15 cellular contexts compared by ENCODE assay signal in genomic region chr13:23074054-23074805, GRCh38.
A peak's percentile ranks its signal among the peaks of the same experiment; 100 is the strongest.
DNase-seq lines count a peak whose midpoint lies in the region; ATAC-seq and TF ChIP-seq lines count a peak whose summit lies in the region.
"Had no signal": no experiment of that assay in that cellular context is flagged by ENCODE, and none has a peak within 500 bp of the region (broad histone marks: within the 10 kb centered on the region; RNA-seq: fewer than 3 reads in every experiment).

No MANE protein-coding gene starts in this region.

- H3K4me3 ChIP-seq in right atrium auricular region (no peak overlapping the region), OCI-LY3 (ENCODE audit: low read length) (0 out of 2 replicates have a peak overlapping the region, but pooled peaks have one; percentile 5), hepatocyte (no peak overlapping the region), uterus (no peak overlapping the region)
- H3K4me3 ChIP-seq: thoracic aorta had no signal

- H3K27ac ChIP-seq in right atrium auricular region (peak overlapping the region in 1 of 2 donors; percentile 6), OCI-LY3 (ENCODE audit: low read length) (no peak overlapping the region), hepatocyte (peak overlapping the region; percentile 18), uterus (peak overlapping the region; percentile 30 to 41)
- H3K27ac ChIP-seq: thoracic aorta had no signal

- H3K9me2 ChIP-seq in hepatocyte (replicated peaks; ENCODE audit: insufficient read depth): no peaks in the 10 kb centered on the region

- no peaks in the 10 kb centered on the region for H3K27me3 ChIP-seq in right atrium auricular region
- H3K27me3 ChIP-seq in OCI-LY3 (ENCODE audit: low read depth, low read length): 0 out of 2 replicates have a peak, but pooled peaks cover 5% of the 10 kb centered on the region
- H3K27me3 ChIP-seq in hepatocyte: no peaks in the 10 kb centered on the region
- H3K27me3 ChIP-seq in uterus: no peaks in the 10 kb centered on the region

- no peaks in the 10 kb centered on the region for H3K9me3 ChIP-seq in right atrium auricular region
- no peaks in the 10 kb centered on the region for H3K9me3 ChIP-seq in OCI-LY3 (ENCODE audit: insufficient read depth, low read length)
- H3K9me3 ChIP-seq in hepatocyte (ENCODE audit: low read depth): no peaks in the 10 kb centered on the region
- no peaks in the 10 kb centered on the region for H3K9me3 ChIP-seq in uterus
- H3K9me3 ChIP-seq: thoracic aorta had no signal

- no peaks in the 10 kb centered on the region for H4K20me1 ChIP-seq in OCI-LY3 (ENCODE audit: insufficient read depth, low read length)
- no peaks in the 10 kb centered on the region for H4K20me1 ChIP-seq in hepatocyte (ENCODE audit: insufficient read depth, poor library complexity, severe bottlenecking)

- no peaks in the 10 kb centered on the region for H3K4me1 ChIP-seq in right atrium auricular region
- no peaks in the 10 kb centered on the region for H3K4me1 ChIP-seq in OCI-LY3 (ENCODE audit: low read length)
- peaks cover 9% of the 10 kb centered on the region for H3K4me1 ChIP-seq in hepatocyte (ENCODE audit: insufficient read depth)
- H3K4me1 ChIP-seq in uterus: no peaks in the 10 kb centered on the region

- DNase-seq in Right ventricle myocardium inferior (ENCODE audit: missing footprints): no peak
- DNase-seq in right atrium auricular region (ENCODE audit: low spot score): no peak
- DNase-seq in hepatocyte (ENCODE audit: low spot score): no peak
- peak; percentile 33 to 61 for DNase-seq in uterus
- DNase-seq in GDM1 (lab: John Stamatoyannopoulos, UW): no peak
- no peak for DNase-seq in cerebellar cortex (ENCODE audit: low spot score)
- DNase-seq in glomerular visceral epithelial cell (ENCODE audit: extremely low spot score): no peak
- DNase-seq: DND-41, foreskin fibroblast, mesendoderm, NCI-H2227 treated with DMSO at 0.1 percent for 48 hours had no signal

- H2AFZ ChIP-seq in OCI-LY3 (ENCODE audit: low read depth, low read length) (no peak overlapping the region), hepatocyte (peak overlapping the region; percentile 26)

- H3K9ac ChIP-seq in OCI-LY3 (ENCODE audit: low read length): no peak overlapping the region

- TF ChIP-seq CTCF in right atrium auricular region (IDR thresholded peaks at IDR 0.05): no peak
- TF ChIP-seq CTCF in OCI-LY3 (IDR thresholded peaks at IDR 0.05; ENCODE audit: low read depth, low read length): no peak
- TF ChIP-seq CTCF in hepatocyte (IDR thresholded peaks at IDR 0.05; ENCODE audit: poor library complexity): no peak
- TF ChIP-seq CTCF in uterus (IDR thresholded peaks at IDR 0.05): no peak

- TF ChIP-seq POLR2A in uterus (IDR thresholded peaks at IDR 0.05): no peak

- 45% methylated on average over 4 of the region's 4 CpGs for whole genome bisulfite sequencing in hepatocyte (ENCODE audit: low lambda C conversion rate, missing lambda C conversion rate)

- H3K79me2 ChIP-seq in OCI-LY3 (ENCODE audit: low read length): no peaks in the 10 kb centered on the region
- no peaks in the 10 kb centered on the region for H3K79me2 ChIP-seq in hepatocyte

- intact Hi-C loops in Right ventricle myocardium inferior (cut with DNase I) (no loop called here), uterus (cut with DNase I; ENCODE audit: low total_unique reads) (no loop called here)

- H3K4me2 ChIP-seq in OCI-LY3 (ENCODE audit: low read length): peak overlapping the region; percentile 14; the same call in 1 of the 2 replicates
- peak overlapping the region; percentile 55 for H3K4me2 ChIP-seq in hepatocyte

- H3K36me3 ChIP-seq in right atrium auricular region (no peaks in the 10 kb centered on the region), OCI-LY3 (replicated peaks; ENCODE audit: low read depth, low read length) (no peaks in the 10 kb centered on the region), hepatocyte (replicated peaks; ENCODE audit: insufficient read depth, low read depth) (no peaks in the 10 kb centered on the region), uterus (no peaks in the 10 kb centered on the region)
- H3K36me3 ChIP-seq: thoracic aorta had no signal

- ATAC-seq in Right ventricle myocardium inferior: peak; percentile 71
- ATAC-seq: activated naive CD4-positive, alpha-beta T cell treated with anti-CD3 and anti-CD28 coated beads, Interleukin-2, amount 50 U/mL, for 72 hours; natural killer cell treated with Interleukin-12 subunit alpha and Interleukin-12 subunit beta and Interleukin-15 and Interleukin-18, amount 100 ng/mL, for 72 hours had no signal

Comparison
In these comparisons a context has a peak if more than half of its experiments do, and no peak if none do; other contexts are left out.
1. DNase-seq: peak in uterus (2 of 2); none in Right ventricle myocardium inferior (single experiment), right atrium auricular region (single experiment), hepatocyte (single experiment), GDM1 (single experiment), cerebellar cortex (single experiment) and glomerular visceral epithelial cell (single experiment).